In genomic region chr6:87102296-87102695, GRCh38 we compare ENCODE assay signal across 2 cellular contexts.
TF ChIP-seq lines count a peak whose summit lies in the region.

No MANE protein-coding gene starts in this region.

TF ChIP-seq in GM12878, 131 proteins besides CTCF, POLR2A, EP300 and RAD21:
- TF ChIP-seq TARDBP (IDR thresholded peaks at IDR 0.05; ENCODE audit: borderline replicate concordance) (no peak), RUNX3 (IDR thresholded peaks at IDR 0.05; ENCODE audit: low read length) (no peak), SPI1 (IDR thresholded peaks at IDR 0.05; ENCODE audit: borderline replicate concordance, insufficient read depth, low read depth, low read length) (peak; percentile 46; the same call in 1 of the 2 replicates)

TF ChIP-seq in SK-N-SH, 30 proteins besides CTCF, POLR2A, EP300 and RAD21:
- TF ChIP-seq USF1 (IDR thresholded peaks at IDR 0.05; ENCODE audit: borderline replicate concordance, low read depth), result no peak
- no peak for TF ChIP-seq RFX5 (IDR thresholded peaks at IDR 0.05; ENCODE audit: low read length)
- TF ChIP-seq FOXJ3 (CRISPR knock-in tag; IDR thresholded peaks at IDR 0.05), result no peak
- no peak for TF ChIP-seq RXRA (IDR thresholded peaks at IDR 0.05; ENCODE audit: borderline replicate concordance, low read depth)
- TF ChIP-seq, protein P1, sequence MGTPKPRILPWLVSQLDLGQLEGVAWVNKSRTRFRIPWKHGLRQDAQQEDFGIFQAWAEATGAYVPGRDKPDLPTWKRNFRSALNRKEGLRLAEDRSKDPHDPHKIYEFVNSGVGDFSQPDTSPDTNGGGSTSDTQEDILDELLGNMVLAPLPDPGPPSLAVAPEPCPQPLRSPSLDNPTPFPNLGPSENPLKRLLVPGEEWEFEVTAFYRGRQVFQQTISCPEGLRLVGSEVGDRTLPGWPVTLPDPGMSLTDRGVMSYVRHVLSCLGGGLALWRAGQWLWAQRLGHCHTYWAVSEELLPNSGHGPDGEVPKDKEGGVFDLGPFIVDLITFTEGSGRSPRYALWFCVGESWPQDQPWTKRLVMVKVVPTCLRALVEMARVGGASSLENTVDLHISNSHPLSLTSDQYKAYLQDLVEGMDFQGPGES (IDR thresholded peaks at IDR 0.05; ENCODE audit: low read depth, low read length), result no peak
- no peak for TF ChIP-seq SMC3 (IDR thresholded peaks at IDR 0.05; ENCODE audit: low read depth, low read length)
- no peak for TF ChIP-seq GABPA (IDR thresholded peaks at IDR 0.05; ENCODE audit: low read depth)
